23 cellular contexts compared by ENCODE assay signal in genomic region chr9:137037035-137037434, GRCh38. TPM values are rescaled to one million over a fixed set of nuclear protein-coding genes. Genes with fewer than 3 reads are reported as not detected.
"Had no signal": no experiment of that assay in that cellular context is flagged by ENCODE, and none has a peak within 500 bp of the region (broad histone marks: within the 10 kb centered on the region; RNA-seq: fewer than 3 reads in every experiment).

No MANE protein-coding gene starts in this region.

- H3K9ac ChIP-seq: KMS-11, SK-N-SH had no signal

- H3K9me3 ChIP-seq: SK-N-SH had no signal

- DNase-seq: Kasumi-1, MM.1S, NCI-H1092 treated with DMSO at 0.1 percent for 48 hours, NCI-H1436, NCI-H187, NCI-H2029, NCI-H2081 treated with DMSO at 0.1 percent for 48 hours, NCI-H2171, NCI-H226, NCI-H446, NCI-H510A, NCI-H526, RPMI8226, SHP77, SK-N-SH, SW 1271, T-cell had no signal

- H3K27ac ChIP-seq: HL-60, KMS-11 had no signal

- FAIRE-seq: HTR-8/SVneo, RCC 7860 had no signal

- H3K4me2 ChIP-seq: KMS-11, SK-N-SH had no signal

RNA-seq across cellular contexts. Expression of gene FUT7, which starts 5.1 kb away (rescaled TPM):
- total RNA-seq: M059J, SK-MEL-5 had no signal
- polyA plus RNA-seq: SK-N-SH had no signal

RNA-seq across cellular contexts. Expression of gene ENTPD2, which starts 16.8 kb away (rescaled TPM):
- total RNA-seq: M059J, SK-MEL-5 had no signal
- polyA plus RNA-seq: SK-N-SH had no signal
